17 cellular contexts compared by ENCODE assay signal in genomic region chr4:126698224-126698623, GRCh38.
DNase-seq lines count a peak whose midpoint lies in the region; ATAC-seq, FAIRE-seq and TF ChIP-seq lines count a peak whose summit lies in the region.
"Had no signal": no experiment of that assay in that cellular context is flagged by ENCODE, and none has a peak within 500 bp of the region (broad histone marks: within the 10 kb centered on the region; RNA-seq: fewer than 3 reads in every experiment).

No MANE protein-coding gene starts in this region.

- 85 to 90% methylated on average over 3 of the region's 3 CpGs for WGBS in GM23248 (ENCODE audit: low coverage in 1 of 2, low lambda C conversion rate in 2 of 2, missing lambda C conversion rate in 2 of 2), 2 experiments

- dilution Hi-C loops in keratinocyte (cut with MboI; ENCODE audit: extremely low pct_ligation_motif_present, low sequenced_read_pairs): no loop called here

- no peak for ATAC-seq in RWPE2 (ENCODE audit: low read depth)
- ATAC-seq: CD8-positive, alpha-beta T cell; GM23338 had no signal

- H3K4me3 ChIP-seq in GM23248: no peak overlapping the region
- H3K4me3 ChIP-seq in RWPE2 (ENCODE audit: severe bottlenecking): no peak overlapping the region
- no peak overlapping the region for H3K4me3 ChIP-seq in keratinocyte (ENCODE audit: control insufficient read depth in 2 of 3, extremely low read depth in 1 of 3, insufficient read depth in 2 of 3, low read depth in 1 of 3, low read length in 3 of 3)
- no peak overlapping the region for H3K4me3 ChIP-seq in WERI-Rb-1 (ENCODE audit: low read depth, low read length)
- H3K4me3 ChIP-seq: BLaER1 treated with 17β-estradiol and CSF1 and Interleukin-3, amounts not matched to agents 10 nM and 100 nM; GM23338 had no signal

- H3F3A ChIP-seq in GM23248 (ENCODE audit: insufficient read depth): peaks cover 22% of the 10 kb centered on the region

- H3K9ac ChIP-seq in GM23248: no peak overlapping the region
- no peak overlapping the region for H3K9ac ChIP-seq in keratinocyte (ENCODE audit: control insufficient read depth, extremely low read depth, insufficient read depth, low read length)
- H3K9ac ChIP-seq: BLaER1 treated with 17β-estradiol and CSF1 and Interleukin-3, amounts not matched to agents 10 nM and 100 nM had no signal

- H3K4me1 ChIP-seq in GM23248 (ENCODE audit: insufficient read depth) (peaks cover 42% of the 10 kb centered on the region), RWPE2 (ENCODE audit: insufficient read depth, poor library complexity, severe bottlenecking) (peaks cover 31% of the 10 kb centered on the region), keratinocyte (ENCODE audit: control insufficient read depth, extremely low read depth, insufficient read depth, low read length) (peaks cover 21% of the 10 kb centered on the region)
- H3K4me1 ChIP-seq: BLaER1 treated with 17β-estradiol and CSF1 and Interleukin-3, amounts not matched to agents 10 nM and 100 nM had no signal

- no peaks in the 10 kb centered on the region for H3K79me2 ChIP-seq in GM23248 (ENCODE audit: insufficient read depth)
- no peaks in the 10 kb centered on the region for H3K79me2 ChIP-seq in keratinocyte (ENCODE audit: control insufficient read depth, insufficient read depth, low read length)

- peak overlapping the region; percentile 44 for H3K4me2 ChIP-seq in GM23248 (ENCODE audit: unreplicated experiment)
- H3K4me2 ChIP-seq in keratinocyte (ENCODE audit: control insufficient read depth, extremely low read depth, insufficient read depth, low read depth, low read length): peak overlapping the region; percentile 34
- H3K4me2 ChIP-seq: BLaER1 treated with 17β-estradiol and CSF1 and Interleukin-3, amounts not matched to agents 10 nM and 100 nM; GM23338 had no signal

- 0 out of 2 replicates have a peak, but pooled peaks cover 5% of the 10 kb centered on the region for H3K9me2 ChIP-seq in GM23248 (ENCODE audit: insufficient read depth)

- TF ChIP-seq CTCF in RWPE2 (IDR thresholded peaks at IDR 0.05; ENCODE audit: poor library complexity, severe bottlenecking): no peak
- no peak for TF ChIP-seq CTCF in keratinocyte (optimal IDR thresholded peaks at IDR 0.05 in 1 of 3, IDR thresholded peaks at IDR 0.05 in 1 of 3, conservative IDR thresholded peaks at IDR 0.05 in 1 of 3; ENCODE audit: extremely low read depth in 1 of 3, insufficient read depth in 2 of 3, low read length in 3 of 3)
- no peak for TF ChIP-seq CTCF in WERI-Rb-1 (IDR thresholded peaks at IDR 0.05; ENCODE audit: low read depth, low read length)

- no peaks in the 10 kb centered on the region for H3K36me3 ChIP-seq in GM23248 (ENCODE audit: low read depth)
- no peaks in the 10 kb centered on the region for H3K36me3 ChIP-seq in RWPE2 (ENCODE audit: low read depth)
- H3K36me3 ChIP-seq in keratinocyte (ENCODE audit: control insufficient read depth in 2 of 2, extremely low read depth in 1 of 2, insufficient read depth in 2 of 2, low read length in 2 of 2): no peaks in the 10 kb centered on the region
- H3K36me3 ChIP-seq in WERI-Rb-1: no peaks in the 10 kb centered on the region
- H3K36me3 ChIP-seq: BLaER1 treated with 17β-estradiol and CSF1 and Interleukin-3, amounts not matched to agents 10 nM and 100 nM had no signal

- DNase-seq in GM23248 (no peak), M059J (ENCODE audit: low read depth) (peak; percentile 48), RWPE2 (ENCODE audit: low spot score) (no peak), keratinocyte (ENCODE audit: low read depth, low spot score) (no peak), NCI-H2107 (lab: John Stamatoyannopoulos, UW) (no peak), NCI-H146 (lab: John Stamatoyannopoulos, UW) (no peak), WERI-Rb-1 (no peak)
- DNase-seq: CD8-positive, alpha-beta T cell; DMS 273 treated with DMSO at 0.1 percent for 48 hours; DMS53; DND-41 had no signal

- H4K20me1 ChIP-seq in GM23248 (ENCODE audit: insufficient read depth) (no peaks in the 10 kb centered on the region), keratinocyte (ENCODE audit: control insufficient read depth, extremely low read depth, insufficient read depth, low read length) (no peaks in the 10 kb centered on the region)
- H4K20me1 ChIP-seq: BLaER1 treated with 17β-estradiol and CSF1 and Interleukin-3, amounts not matched to agents 10 nM and 100 nM had no signal

- H3K9me1 ChIP-seq in keratinocyte (ENCODE audit: control insufficient read depth, extremely low read depth, insufficient read depth, low read length): no peaks in the 10 kb centered on the region

- H3K27me3 ChIP-seq in GM23248 (replicated peaks; ENCODE audit: insufficient read depth) (no peaks in the 10 kb centered on the region), RWPE2 (ENCODE audit: insufficient read depth, poor library complexity, severe bottlenecking) (no peaks in the 10 kb centered on the region), keratinocyte (ENCODE audit: control insufficient read depth, extremely low read depth, insufficient read depth, low read length) (no peaks in the 10 kb centered on the region), WERI-Rb-1 (ENCODE audit: insufficient read depth, low read depth, severe bottlenecking) (no peaks in the 10 kb centered on the region)
- H3K27me3 ChIP-seq: BLaER1 treated with 17β-estradiol and CSF1 and Interleukin-3, amounts not matched to agents 10 nM and 100 nM had no signal

- no peak overlapping the region for H2AFZ ChIP-seq in GM23248
- no peak overlapping the region for H2AFZ ChIP-seq in keratinocyte (ENCODE audit: control insufficient read depth, low read length)
- H2AFZ ChIP-seq: GM23338 had no signal

- no peak for FAIRE-seq in keratinocyte (lab: Jason Lieb, UNC)
- FAIRE-seq: G401.6, GM12891, H54 had no signal

- in situ Hi-C loops in GM23248 (cut with MboI): no loop called here

- H3K9me3 ChIP-seq in GM23248 (ENCODE audit: low read depth): no peaks in the 10 kb centered on the region
- peaks cover 3% of the 10 kb centered on the region for H3K9me3 ChIP-seq in RWPE2 (ENCODE audit: severe bottlenecking)
- no peaks in the 10 kb centered on the region for H3K9me3 ChIP-seq in keratinocyte (ENCODE audit: control insufficient read depth, low read depth, low read length)
- no peaks in the 10 kb centered on the region for H3K9me3 ChIP-seq in WERI-Rb-1 (ENCODE audit: severe bottlenecking)
- H3K9me3 ChIP-seq: BLaER1 treated with 17β-estradiol and CSF1 and Interleukin-3, amounts not matched to agents 10 nM and 100 nM had no signal

- H3K27ac ChIP-seq in GM23248 (0 out of 2 replicates have a peak overlapping the region, but pooled peaks have one; percentile 7), RWPE2 (ENCODE audit: poor library complexity, severe bottlenecking) (peak overlapping the region; percentile 70), keratinocyte (ENCODE audit: control insufficient read depth, insufficient read depth, low read length) (no peak overlapping the region), WERI-Rb-1 (no peak overlapping the region)
- H3K27ac ChIP-seq: BLaER1 treated with 17β-estradiol and CSF1 and Interleukin-3, amounts not matched to agents 10 nM and 100 nM; HL-60 had no signal

Comparison
In these comparisons a context has a peak if more than half of its experiments do, and no peak if none do; other contexts are left out.
1. H3K27ac ChIP-seq: peak in GM23248 (single experiment) and RWPE2 (single experiment); none in keratinocyte (single experiment) and WERI-Rb-1 (single experiment).